Comparison of ENCODE assay signal across 1 cellular context in the genomic region with DNA sequence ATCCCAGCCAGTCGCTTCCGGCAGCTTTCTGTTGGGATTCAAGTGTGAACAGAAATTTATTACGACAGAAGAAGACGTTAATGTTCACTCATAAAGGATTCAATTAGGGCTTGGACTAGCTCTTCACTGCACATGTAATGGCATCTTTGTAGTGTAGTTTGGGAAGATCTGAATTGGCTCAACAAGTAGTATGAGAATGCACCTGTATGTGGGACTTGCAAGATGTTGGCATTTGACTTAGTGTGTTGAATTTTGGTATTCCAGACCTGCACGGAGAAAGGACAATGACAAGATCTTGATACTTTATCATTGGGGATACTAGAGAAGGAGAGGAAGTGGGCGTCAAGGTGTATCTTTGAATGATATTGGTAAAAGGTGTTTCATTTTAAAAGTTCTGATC.
TF ChIP-seq lines count a peak whose summit lies in the region.

No MANE protein-coding gene starts in this region.

TF ChIP-seq in SK-N-SH, 30 proteins besides CTCF, POLR2A, EP300 and RAD21 (continued from another document):
- TF ChIP-seq, protein P1, sequence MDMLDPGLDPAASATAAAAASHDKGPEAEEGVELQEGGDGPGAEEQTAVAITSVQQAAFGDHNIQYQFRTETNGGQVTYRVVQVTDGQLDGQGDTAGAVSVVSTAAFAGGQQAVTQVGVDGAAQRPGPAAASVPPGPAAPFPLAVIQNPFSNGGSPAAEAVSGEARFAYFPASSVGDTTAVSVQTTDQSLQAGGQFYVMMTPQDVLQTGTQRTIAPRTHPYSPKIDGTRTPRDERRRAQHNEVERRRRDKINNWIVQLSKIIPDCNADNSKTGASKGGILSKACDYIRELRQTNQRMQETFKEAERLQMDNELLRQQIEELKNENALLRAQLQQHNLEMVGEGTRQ (IDR thresholded peaks at IDR 0.05; ENCODE audit: borderline replicate concordance, low read depth, low read length), result no peak
